In genomic region chr3:150740733-150741496, GRCh38 we compare ENCODE assay signal across 1 cellular context.
TF ChIP-seq lines count a peak whose summit lies in the region.

No MANE protein-coding gene starts in this region.

TF ChIP-seq in HepG2, 621 proteins besides CTCF, POLR2A, EP300 and RAD21 (continued from another document and continues in another):
- TF ChIP-seq ZBTB43 (CRISPR knock-in tag; conservative IDR thresholded peaks at IDR 0.05): no peak; the same call in 1 of the 2 replicates
- TF ChIP-seq JUNB (CRISPR knock-in tag; IDR thresholded peaks at IDR 0.05; ENCODE audit: borderline replicate concordance): no peak
- no peak for TF ChIP-seq SMARCE1 (IDR thresholded peaks at IDR 0.05; ENCODE audit: borderline replicate concordance)
- TF ChIP-seq, protein P1, sequence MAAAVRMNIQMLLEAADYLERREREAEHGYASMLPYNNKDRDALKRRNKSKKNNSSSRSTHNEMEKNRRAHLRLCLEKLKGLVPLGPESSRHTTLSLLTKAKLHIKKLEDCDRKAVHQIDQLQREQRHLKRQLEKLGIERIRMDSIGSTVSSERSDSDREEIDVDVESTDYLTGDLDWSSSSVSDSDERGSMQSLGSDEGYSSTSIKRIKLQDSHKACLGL (CRISPR knock-in tag; IDR thresholded peaks at IDR 0.05): no peak
- no peak for TF ChIP-seq GPBP1L1 (CRISPR knock-in tag; IDR thresholded peaks at IDR 0.05)
- no peak for TF ChIP-seq SAFB2 (CRISPR knock-in tag; IDR thresholded peaks at IDR 0.05; ENCODE audit: borderline replicate concordance, low read depth)
- no peak for TF ChIP-seq NAIF1 (CRISPR knock-in tag; IDR thresholded peaks at IDR 0.05; ENCODE audit: borderline replicate concordance)
- TF ChIP-seq, protein P2, sequence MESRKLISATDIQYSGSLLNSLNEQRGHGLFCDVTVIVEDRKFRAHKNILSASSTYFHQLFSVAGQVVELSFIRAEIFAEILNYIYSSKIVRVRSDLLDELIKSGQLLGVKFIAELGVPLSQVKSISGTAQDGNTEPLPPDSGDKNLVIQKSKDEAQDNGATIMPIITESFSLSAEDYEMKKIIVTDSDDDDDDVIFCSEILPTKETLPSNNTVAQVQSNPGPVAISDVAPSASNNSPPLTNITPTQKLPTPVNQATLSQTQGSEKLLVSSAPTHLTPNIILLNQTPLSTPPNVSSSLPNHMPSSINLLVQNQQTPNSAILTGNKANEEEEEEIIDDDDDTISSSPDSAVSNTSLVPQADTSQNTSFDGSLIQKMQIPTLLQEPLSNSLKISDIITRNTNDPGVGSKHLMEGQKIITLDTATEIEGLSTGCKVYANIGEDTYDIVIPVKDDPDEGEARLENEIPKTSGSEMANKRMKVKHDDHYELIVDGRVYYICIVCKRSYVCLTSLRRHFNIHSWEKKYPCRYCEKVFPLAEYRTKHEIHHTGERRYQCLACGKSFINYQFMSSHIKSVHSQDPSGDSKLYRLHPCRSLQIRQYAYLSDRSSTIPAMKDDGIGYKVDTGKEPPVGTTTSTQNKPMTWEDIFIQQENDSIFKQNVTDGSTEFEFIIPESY (CRISPR knock-in tag; IDR thresholded peaks at IDR 0.05): peak; percentile 16; the same call in 1 of the 2 replicates
- no peak for TF ChIP-seq NFYC (CRISPR knock-in tag; IDR thresholded peaks at IDR 0.05)
- no peak for TF ChIP-seq ZSCAN20 (CRISPR knock-in tag; IDR thresholded peaks at IDR 0.05; ENCODE audit: borderline replicate concordance)
- no peak for TF ChIP-seq ZKSCAN5 (CRISPR knock-in tag; IDR thresholded peaks at IDR 0.05)
- no peak for TF ChIP-seq ZNF784 (CRISPR knock-in tag; IDR thresholded peaks at IDR 0.05; ENCODE audit: borderline replicate concordance)
- TF ChIP-seq ZNF878 (CRISPR knock-in tag; IDR thresholded peaks at IDR 0.05): peak; percentile 90; the same call in 1 of the 2 replicates
- TF ChIP-seq ZNF597 (CRISPR knock-in tag; IDR thresholded peaks at IDR 0.05): no peak
- no peak for TF ChIP-seq PLRG1 (conservative IDR thresholded peaks at IDR 0.05)
- peak; percentile 60; the same call in 1 of the 2 replicates for TF ChIP-seq FOXK1 (CRISPR knock-in tag; IDR thresholded peaks at IDR 0.05; ENCODE audit: borderline replicate concordance, low read depth)
- TF ChIP-seq POLR2AphosphoS5 (IDR thresholded peaks at IDR 0.05; ENCODE audit: low read depth, low read length): peak; percentile 47
- TF ChIP-seq WIZ (CRISPR knock-in tag; IDR thresholded peaks at IDR 0.05): no peak
- TF ChIP-seq ZNF773 (CRISPR knock-in tag; IDR thresholded peaks at IDR 0.05; ENCODE audit: borderline replicate concordance): no peak
- no peak for TF ChIP-seq ZNF460 (CRISPR knock-in tag; IDR thresholded peaks at IDR 0.05; ENCODE audit: borderline replicate concordance)
- peak; percentile 83; the same call in 1 of the 2 replicates for TF ChIP-seq MEIS2 (CRISPR knock-in tag; IDR thresholded peaks at IDR 0.05)
- no peak for TF ChIP-seq MTF1 (CRISPR knock-in tag; IDR thresholded peaks at IDR 0.05)
- no peak for TF ChIP-seq REL (CRISPR knock-in tag; conservative IDR thresholded peaks at IDR 0.05)
- TF ChIP-seq, protein P3, sequence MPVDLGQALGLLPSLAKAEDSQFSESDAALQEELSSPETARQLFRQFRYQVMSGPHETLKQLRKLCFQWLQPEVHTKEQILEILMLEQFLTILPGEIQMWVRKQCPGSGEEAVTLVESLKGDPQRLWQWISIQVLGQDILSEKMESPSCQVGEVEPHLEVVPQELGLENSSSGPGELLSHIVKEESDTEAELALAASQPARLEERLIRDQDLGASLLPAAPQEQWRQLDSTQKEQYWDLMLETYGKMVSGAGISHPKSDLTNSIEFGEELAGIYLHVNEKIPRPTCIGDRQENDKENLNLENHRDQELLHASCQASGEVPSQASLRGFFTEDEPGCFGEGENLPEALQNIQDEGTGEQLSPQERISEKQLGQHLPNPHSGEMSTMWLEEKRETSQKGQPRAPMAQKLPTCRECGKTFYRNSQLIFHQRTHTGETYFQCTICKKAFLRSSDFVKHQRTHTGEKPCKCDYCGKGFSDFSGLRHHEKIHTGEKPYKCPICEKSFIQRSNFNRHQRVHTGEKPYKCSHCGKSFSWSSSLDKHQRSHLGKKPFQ (CRISPR knock-in tag; IDR thresholded peaks at IDR 0.05; ENCODE audit: insufficient replicate concordance): no peak
- TF ChIP-seq ZNF780A (CRISPR knock-in tag; IDR thresholded peaks at IDR 0.05): no peak
- no peak for TF ChIP-seq SRSF1 (optimal IDR thresholded peaks at IDR 0.05; ENCODE audit: low read depth, low read length)
- TF ChIP-seq ZMYM4 (CRISPR knock-in tag; IDR thresholded peaks at IDR 0.05): peak; percentile 78; the same call in 1 of the 2 replicates
- TF ChIP-seq ZNF572 (CRISPR knock-in tag; IDR thresholded peaks at IDR 0.05): no peak
- TF ChIP-seq ZNF446 (CRISPR knock-in tag; IDR thresholded peaks at IDR 0.05): no peak
- TF ChIP-seq KAT7 (CRISPR knock-in tag; IDR thresholded peaks at IDR 0.05; ENCODE audit: borderline replicate concordance): peak; percentile 75; the same call in 1 of the 2 replicates
- TF ChIP-seq, protein P4, sequence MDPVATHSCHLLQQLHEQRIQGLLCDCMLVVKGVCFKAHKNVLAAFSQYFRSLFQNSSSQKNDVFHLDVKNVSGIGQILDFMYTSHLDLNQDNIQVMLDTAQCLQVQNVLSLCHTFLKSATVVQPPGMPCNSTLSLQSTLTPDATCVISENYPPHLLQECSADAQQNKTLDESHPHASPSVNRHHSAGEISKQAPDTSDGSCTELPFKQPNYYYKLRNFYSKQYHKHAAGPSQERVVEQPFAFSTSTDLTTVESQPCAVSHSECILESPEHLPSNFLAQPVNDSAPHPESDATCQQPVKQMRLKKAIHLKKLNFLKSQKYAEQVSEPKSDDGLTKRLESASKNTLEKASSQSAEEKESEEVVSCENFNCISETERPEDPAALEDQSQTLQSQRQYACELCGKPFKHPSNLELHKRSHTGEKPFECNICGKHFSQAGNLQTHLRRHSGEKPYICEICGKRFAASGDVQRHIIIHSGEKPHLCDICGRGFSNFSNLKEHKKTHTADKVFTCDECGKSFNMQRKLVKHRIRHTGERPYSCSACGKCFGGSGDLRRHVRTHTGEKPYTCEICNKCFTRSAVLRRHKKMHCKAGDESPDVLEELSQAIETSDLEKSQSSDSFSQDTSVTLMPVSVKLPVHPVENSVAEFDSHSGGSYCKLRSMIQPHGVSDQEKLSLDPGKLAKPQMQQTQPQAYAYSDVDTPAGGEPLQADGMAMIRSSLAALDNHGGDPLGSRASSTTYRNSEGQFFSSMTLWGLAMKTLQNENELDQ (CRISPR knock-in tag; IDR thresholded peaks at IDR 0.05; ENCODE audit: borderline replicate concordance): no peak
- no peak for TF ChIP-seq ZNF24 (IDR thresholded peaks at IDR 0.05)
- TF ChIP-seq MIER2 (CRISPR knock-in tag; IDR thresholded peaks at IDR 0.05): 0 out of 2 replicates have a peak, but pooled peaks have one; percentile 16
- peak; percentile 67; the same call in 1 of the 2 replicates for TF ChIP-seq ZNF652 (CRISPR knock-in tag; IDR thresholded peaks at IDR 0.05; ENCODE audit: borderline replicate concordance, low read depth)
- peak; percentile 68 for TF ChIP-seq HDAC1 (CRISPR knock-in tag; IDR thresholded peaks at IDR 0.05)
- no peak for TF ChIP-seq AGO1 (IDR thresholded peaks at IDR 0.05; ENCODE audit: low read depth, low read length, poor library complexity, severe bottlenecking)
- TF ChIP-seq ZSCAN29 (CRISPR knock-in tag; conservative IDR thresholded peaks at IDR 0.05): peak; percentile 50; the same call in 1 of the 2 replicates
- no peak for TF ChIP-seq JARID2 (CRISPR knock-in tag; IDR thresholded peaks at IDR 0.05; ENCODE audit: insufficient replicate concordance)
- no peak for TF ChIP-seq POLR2AphosphoS2 (IDR thresholded peaks at IDR 0.05; ENCODE audit: low read depth, low read length)
- no peak for TF ChIP-seq ATF7 (IDR thresholded peaks at IDR 0.05)
- no peak for TF ChIP-seq ATF7 (CRISPR knock-in tag; IDR thresholded peaks at IDR 0.05)
- TF ChIP-seq HINFP (CRISPR knock-in tag; IDR thresholded peaks at IDR 0.05; ENCODE audit: low read depth): no peak
- TF ChIP-seq, protein P5, sequence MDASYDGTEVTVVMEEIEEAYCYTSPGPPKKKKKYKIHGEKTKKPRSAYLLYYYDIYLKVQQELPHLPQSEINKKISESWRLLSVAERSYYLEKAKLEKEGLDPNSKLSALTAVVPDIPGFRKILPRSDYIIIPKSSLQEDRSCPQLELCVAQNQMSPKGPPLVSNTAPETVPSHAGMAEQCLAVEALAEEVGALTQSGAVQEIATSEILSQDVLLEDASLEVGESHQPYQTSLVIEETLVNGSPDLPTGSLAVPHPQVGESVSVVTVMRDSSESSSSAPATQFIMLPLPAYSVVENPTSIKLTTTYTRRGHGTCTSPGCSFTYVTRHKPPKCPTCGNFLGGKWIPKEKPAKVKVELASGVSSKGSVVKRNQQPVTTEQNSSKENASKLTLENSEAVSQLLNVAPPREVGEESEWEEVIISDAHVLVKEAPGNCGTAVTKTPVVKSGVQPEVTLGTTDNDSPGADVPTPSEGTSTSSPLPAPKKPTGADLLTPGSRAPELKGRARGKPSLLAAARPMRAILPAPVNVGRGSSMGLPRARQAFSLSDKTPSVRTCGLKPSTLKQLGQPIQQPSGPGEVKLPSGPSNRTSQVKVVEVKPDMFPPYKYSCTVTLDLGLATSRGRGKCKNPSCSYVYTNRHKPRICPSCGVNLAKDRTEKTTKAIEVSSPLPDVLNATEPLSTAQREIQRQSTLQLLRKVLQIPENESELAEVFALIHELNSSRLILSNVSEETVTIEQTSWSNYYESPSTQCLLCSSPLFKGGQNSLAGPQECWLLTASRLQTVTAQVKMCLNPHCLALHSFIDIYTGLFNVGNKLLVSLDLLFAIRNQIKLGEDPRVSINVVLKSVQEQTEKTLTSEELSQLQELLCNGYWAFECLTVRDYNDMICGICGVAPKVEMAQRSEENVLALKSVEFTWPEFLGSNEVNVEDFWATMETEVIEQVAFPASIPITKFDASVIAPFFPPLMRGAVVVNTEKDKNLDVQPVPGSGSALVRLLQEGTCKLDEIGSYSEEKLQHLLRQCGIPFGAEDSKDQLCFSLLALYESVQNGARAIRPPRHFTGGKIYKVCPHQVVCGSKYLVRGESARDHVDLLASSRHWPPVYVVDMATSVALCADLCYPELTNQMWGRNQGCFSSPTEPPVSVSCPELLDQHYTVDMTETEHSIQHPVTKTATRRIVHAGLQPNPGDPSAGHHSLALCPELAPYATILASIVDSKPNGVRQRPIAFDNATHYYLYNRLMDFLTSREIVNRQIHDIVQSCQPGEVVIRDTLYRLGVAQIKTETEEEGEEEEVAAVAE (CRISPR knock-in tag; IDR thresholded peaks at IDR 0.05; ENCODE audit: borderline replicate concordance): no peak; the same call in 1 of the 2 replicates
- peak; percentile 52; the same call in 1 of the 2 replicates for TF ChIP-seq FUBP1 (CRISPR knock-in tag; IDR thresholded peaks at IDR 0.05; ENCODE audit: borderline replicate concordance)
- TF ChIP-seq MYNN (CRISPR knock-in tag; IDR thresholded peaks at IDR 0.05; ENCODE audit: low read depth): no peak
